ENCODE assay signal across 19 cellular contexts in genomic region chr10:54434782-54435181, GRCh38.
DNase-seq lines count a peak whose midpoint lies in the region; ATAC-seq and TF ChIP-seq lines count a peak whose summit lies in the region.
"Had no signal": no experiment of that assay in that cellular context is flagged by ENCODE, and none has a peak within 500 bp of the region (broad histone marks: within the 10 kb centered on the region; RNA-seq: fewer than 3 reads in every experiment).

No MANE protein-coding gene starts in this region.

- no peak overlapping the region for H3K27ac ChIP-seq in esophagus squamous epithelium
- H3K27ac ChIP-seq: adrenal gland, prostate gland, uterus had no signal

- H3K4me3 ChIP-seq in esophagus squamous epithelium: no peak overlapping the region
- H3K4me3 ChIP-seq: adrenal gland, prostate gland, uterus had no signal

- no peak for TF ChIP-seq POLR2A in GM18505 (IDR thresholded peaks at IDR 0.05; ENCODE audit: borderline replicate concordance, extremely low read depth, insufficient read depth, insufficient read length)
- no peak for TF ChIP-seq POLR2A in esophagus squamous epithelium (IDR thresholded peaks at IDR 0.05)

- intact Hi-C loops in esophagus squamous epithelium (cut with DNase I): no loop called here

- no peaks in the 10 kb centered on the region for H3K27me3 ChIP-seq in esophagus squamous epithelium
- H3K27me3 ChIP-seq: adrenal gland, uterus had no signal

- H3K9me3 ChIP-seq in esophagus squamous epithelium: no peaks in the 10 kb centered on the region
- H3K9me3 ChIP-seq: prostate gland, uterus had no signal

- H3K36me3 ChIP-seq in esophagus squamous epithelium: no peaks in the 10 kb centered on the region
- H3K36me3 ChIP-seq: adrenal gland, prostate gland, uterus had no signal

- ATAC-seq in GM18505 (IDR thresholded peaks at IDR 0.05; ENCODE audit: unreplicated experiment) (peak; percentile 81), GM19468 (IDR thresholded peaks at IDR 0.05; ENCODE audit: extremely low read depth, unreplicated experiment) (peak; percentile 69), HG02885 (IDR thresholded peaks at IDR 0.05; ENCODE audit: poor library complexity, unreplicated experiment) (peak; percentile 79), HG03565 (IDR thresholded peaks at IDR 0.05; ENCODE audit: unreplicated experiment) (peak; percentile 92), GM21576 (IDR thresholded peaks at IDR 0.05; ENCODE audit: unreplicated experiment) (no peak)
- ATAC-seq: activated CD4-positive, alpha-beta T cell treated with anti-CD3 and anti-CD28 coated beads for 36 hours; left lobe of liver had no signal

- no peaks in the 10 kb centered on the region for H3K4me1 ChIP-seq in esophagus squamous epithelium
- H3K4me1 ChIP-seq: adrenal gland, prostate gland, uterus had no signal

- no peak for TF ChIP-seq CTCF in esophagus squamous epithelium (IDR thresholded peaks at IDR 0.05)

- DNase-seq in activated effector memory CD4-positive, alpha-beta T cell treated with anti-CD3 and anti-CD28 coated beads, Interleukin-2, amount 50 U/mL, for 16 hours: no peak
- no peak for DNase-seq in NCI-H2196 treated with DMSO at 0.1 percent for 48 hours (lab: John Stamatoyannopoulos, UW; ENCODE audit: unreplicated experiment)
- DNase-seq in esophagus squamous epithelium (lab: John Stamatoyannopoulos, UW): no peak
- DNase-seq: activated CD4-positive, alpha-beta T cell treated with anti-CD3 and anti-CD28 coated beads for 36 hours; adrenal gland; CD4-positive, alpha-beta T cell; dermis blood vessel endothelial cell; NCI-H1694 treated with DMSO at 0.1 percent for 48 hours; nephron progenitor cell; small intestine; stimulated activated CD4-positive, alpha-beta T cell treated with anti-CD3 and anti-CD28 coated beads, Interleukin-4, amount 100 ng/mL, for 4 hours; uterus had no signal
